ENCODE assay signal across 30 cellular contexts in genomic region chr9:95710449-95710848, GRCh38.
"Had no signal": no experiment of that assay in that cellular context is flagged by ENCODE, and none has a peak within 500 bp of the region (broad histone marks: within the 10 kb centered on the region; RNA-seq: fewer than 3 reads in every experiment).

No MANE protein-coding gene starts in this region.

- H3K4me1 Mint-ChIP-seq: activated CD4-positive, alpha-beta memory T cell treated with anti-CD3 and anti-CD28 coated beads, Interleukin-2, amount 10 ng/mL, durations not matched to agents 7 days and 5 days; activated CD4-positive, alpha-beta T cell treated with anti-CD3 and anti-CD28 coated beads, Interleukin-2, amount 10 ng/mL, durations not matched to agents 7 days and 5 days; activated naive CD4-positive, alpha-beta T cell treated with anti-CD3 and anti-CD28 coated beads, Interleukin-2, amount 50 U/mL, for 24 hours; activated naive CD8-positive, alpha-beta T cell treated with anti-CD3 and anti-CD28 coated beads for 36 hours; activated naive CD8-positive, alpha-beta T cell treated with anti-CD3 and anti-CD28 coated beads, Interleukin-2, amount 50 U/mL, for 24 hours; activated T-helper 17 cell treated with anti-CD3 and anti-CD28 coated beads, Interleukin-2, amount 50 U/mL, for 72 hours had no signal

- H3K36me3 ChIP-seq: adrenal gland, colonic mucosa, esophagus squamous epithelium had no signal

- H3K4me3 ChIP-seq: adrenal gland, body of pancreas, colonic mucosa, esophagus squamous epithelium had no signal

- H3K9me3 ChIP-seq: adrenal gland, body of pancreas, colonic mucosa, esophagus squamous epithelium had no signal

- H3K27ac ChIP-seq: adrenal gland, body of pancreas, colonic mucosa, epithelial cell of prostate, esophagus squamous epithelium had no signal

- ATAC-seq: activated naive CD8-positive, alpha-beta T cell treated with anti-CD3 and anti-CD28 coated beads, Interleukin-2, amount 50 U/mL, for 24 hours; activated T-cell treated with anti-CD3 and anti-CD28 coated beads, Interleukin-2, amount 50 U/mL, for 72 hours; activated T-helper 17 cell treated with anti-CD3 and anti-CD28 coated beads, Interleukin-2, amount 50 U/mL, for 72 hours; body of pancreas; WTC11 had no signal

- H3K27ac Mint-ChIP-seq: activated CD4-positive, alpha-beta memory T cell treated with anti-CD3 and anti-CD28 coated beads, Interleukin-2, amount 10 ng/mL, durations not matched to agents 7 days and 5 days; activated CD4-positive, alpha-beta T cell treated with anti-CD3 and anti-CD28 coated beads, Interleukin-2, amount 10 ng/mL, durations not matched to agents 7 days and 5 days; activated naive CD4-positive, alpha-beta T cell treated with anti-CD3 and anti-CD28 coated beads for 36 hours; activated naive CD4-positive, alpha-beta T cell treated with anti-CD3 and anti-CD28 coated beads, Interleukin-2, amount 50 U/mL, for 24 hours; activated naive CD8-positive, alpha-beta T cell treated with anti-CD3 and anti-CD28 coated beads for 36 hours; activated naive CD8-positive, alpha-beta T cell treated with anti-CD3 and anti-CD28 coated beads, Interleukin-2, amount 50 U/mL, for 24 hours; activated T-cell treated with anti-CD3 and anti-CD28 coated beads, Interleukin-2, amount 50 U/mL, for 24 hours; activated T-cell treated with anti-CD3 and anti-CD28 coated beads, Interleukin-2, amount 50 U/mL, for 72 hours; activated T-helper 17 cell treated with anti-CD3 and anti-CD28 coated beads, Interleukin-2, amount 50 U/mL, for 72 hours; WTC11 had no signal

- H3K27me3 Mint-ChIP-seq: activated naive CD4-positive, alpha-beta T cell treated with anti-CD3 and anti-CD28 coated beads, Interleukin-2, amount 50 U/mL, for 24 hours; activated naive CD8-positive, alpha-beta T cell treated with anti-CD3 and anti-CD28 coated beads for 36 hours; activated naive CD8-positive, alpha-beta T cell treated with anti-CD3 and anti-CD28 coated beads, Interleukin-2, amount 50 U/mL, for 24 hours; activated T-cell treated with anti-CD3 and anti-CD28 coated beads, Interleukin-2, amount 50 U/mL, for 24 hours had no signal

- DNase-seq: activated CD4-positive, alpha-beta memory T cell treated with anti-CD3 and anti-CD28 coated beads, Interleukin-2, amount 10 ng/mL, durations not matched to agents 7 days and 5 days; activated CD4-positive, alpha-beta T cell treated with anti-CD3 and anti-CD28 coated beads for 1 hour; activated CD4-positive, alpha-beta T cell treated with anti-CD3 and anti-CD28 coated beads for 4 hours; activated CD4-positive, alpha-beta T cell treated with anti-CD3 and anti-CD28 coated beads, Interleukin-2, amount 10 ng/mL, durations not matched to agents 7 days and 5 days; activated CD4-positive, alpha-beta T cell treated with anti-CD3 and anti-CD28 coated beads, Interleukin-2, amount 50 U/mL, for 4 hours; activated CD8-positive, alpha-beta memory T cell treated with anti-CD3 and anti-CD28 coated beads, Interleukin-2, amount 50 U/mL, for 48 hours; activated effector memory CD4-positive, alpha-beta T cell treated with Interleukin-2 at 50 U/mL for 16 hours; activated naive CD4-positive, alpha-beta T cell treated with anti-CD3 and anti-CD28 coated beads for 36 hours; activated naive CD8-positive, alpha-beta T cell treated with anti-CD3 and anti-CD28 coated beads for 36 hours; activated naive CD8-positive, alpha-beta T cell treated with anti-CD3 and anti-CD28 coated beads, Interleukin-2, amount 50 U/mL, for 24 hours; activated T-cell treated with anti-CD3 and anti-CD28 coated beads for 4 hours; activated T-cell treated with anti-CD3 and anti-CD28 coated beads, Interleukin-2, amount 50 U/mL, for 24 hours; activated T-cell treated with anti-CD3 and anti-CD28 coated beads, Interleukin-2, amount 50 U/mL, for 72 hours; adrenal gland; amygdala; aorta; body of pancreas; caudate nucleus; colonic mucosa; effector CD8-positive, alpha-beta T cell; esophagus squamous epithelium; foreskin melanocyte; head of caudate nucleus; T-helper 2 cell had no signal

- H3K27me3 ChIP-seq: adrenal gland, body of pancreas, colonic mucosa had no signal

- FAIRE-seq: endometrium, endothelial cell of umbilical vein had no signal

- H3K4me3 Mint-ChIP-seq: activated CD4-positive, alpha-beta memory T cell treated with anti-CD3 and anti-CD28 coated beads, Interleukin-2, amount 10 ng/mL, durations not matched to agents 7 days and 5 days; activated CD4-positive, alpha-beta T cell treated with anti-CD3 and anti-CD28 coated beads, Interleukin-2, amount 10 ng/mL, durations not matched to agents 7 days and 5 days; activated naive CD4-positive, alpha-beta T cell treated with anti-CD3 and anti-CD28 coated beads for 36 hours; activated naive CD4-positive, alpha-beta T cell treated with anti-CD3 and anti-CD28 coated beads, Interleukin-2, amount 50 U/mL, for 24 hours; activated naive CD8-positive, alpha-beta T cell treated with anti-CD3 and anti-CD28 coated beads for 36 hours; activated naive CD8-positive, alpha-beta T cell treated with anti-CD3 and anti-CD28 coated beads, Interleukin-2, amount 50 U/mL, for 24 hours; activated T-cell treated with anti-CD3 and anti-CD28 coated beads, Interleukin-2, amount 50 U/mL, for 24 hours; activated T-cell treated with anti-CD3 and anti-CD28 coated beads, Interleukin-2, amount 50 U/mL, for 72 hours; activated T-helper 17 cell treated with anti-CD3 and anti-CD28 coated beads, Interleukin-2, amount 50 U/mL, for 72 hours; WTC11 had no signal

- H3K4me1 ChIP-seq: adrenal gland, body of pancreas, colonic mucosa, esophagus squamous epithelium had no signal
